3 cellular contexts compared by ENCODE assay signal in genomic region chr16:18394363-18394762, GRCh38. TPM values are rescaled to one million over a fixed set of nuclear protein-coding genes. Genes with fewer than 3 reads are reported as not detected.
"Had no signal": no experiment of that assay in that cellular context is flagged by ENCODE, and none has a peak within 500 bp of the region (broad histone marks: within the 10 kb centered on the region; RNA-seq: fewer than 3 reads in every experiment).

No MANE protein-coding gene starts in this region.

RNA-seq across cellular contexts. Expression of gene NPIPA8, which starts 57.8 kb away (rescaled TPM):
- total RNA-seq: activated CD4-positive, alpha-beta memory T cell treated with anti-CD3 and anti-CD28 coated beads, Interleukin-2, amount 10 ng/mL, durations not matched to agents 7 days and 5 days; activated T-cell treated with anti-CD3 and anti-CD28 coated beads, Interleukin-2, amount 50 U/mL, for 72 hours; body of pancreas had no signal
